Comparison of ENCODE assay signal across 10 cellular contexts in genomic region chr10:109924100-109924499, GRCh38. TPM values are rescaled to one million over a fixed set of nuclear protein-coding genes. Genes with fewer than 3 reads are reported as not detected.
DNase-seq lines count a peak whose midpoint lies in the region; ATAC-seq, FAIRE-seq and TF ChIP-seq lines count a peak whose summit lies in the region.
"Had no signal": no experiment of that assay in that cellular context is flagged by ENCODE, and none has a peak within 500 bp of the region (broad histone marks: within the 10 kb centered on the region; RNA-seq: fewer than 3 reads in every experiment).

No MANE protein-coding gene starts in this region.

- H3K9me3 Mint-ChIP-seq in natural killer cell treated with Interleukin-12 subunit alpha and Interleukin-12 subunit beta and Interleukin-15 and Interleukin-18, amount 100 ng/mL, for 72 hours: no peaks in the 10 kb centered on the region

- H3K36me3 Mint-ChIP-seq in natural killer cell treated with Interleukin-12 subunit alpha and Interleukin-12 subunit beta and Interleukin-15 and Interleukin-18, amount 100 ng/mL, for 72 hours: no peaks in the 10 kb centered on the region

- H3K4me3 ChIP-seq in A673 (ENCODE audit: low read depth, low read length, poor library complexity, severe bottlenecking) (peak overlapping the region; percentile 61), breast epithelium (peak overlapping the region in 2 of 3 donors; percentile 88 to 89)
- peak overlapping the region; percentile 65; the same call in 1 of the 2 replicates for H3K4me3 ChIP-seq in Jurkat, Clone E6-1 (ENCODE audit: low read length)

- peak overlapping the region; percentile 79 for H3K4me3 Mint-ChIP-seq in natural killer cell treated with Interleukin-12 subunit alpha and Interleukin-12 subunit beta and Interleukin-15 and Interleukin-18, amount 100 ng/mL, for 72 hours

- CTCF ChIA-PET in A673 (lab: Charles Lee): no interaction called here

- ATAC-seq in natural killer cell treated with Interleukin-12 subunit alpha and Interleukin-12 subunit beta and Interleukin-15 and Interleukin-18, amount 100 ng/mL, for 72 hours: no peak
- ATAC-seq in left lobe of liver: no peak

- TF ChIP-seq POLR2A in breast epithelium (IDR thresholded peaks at IDR 0.05) (no peak), GM12891 (IDR thresholded peaks at IDR 0.05; ENCODE audit: low read depth, low read length) (no peak)

- intact Hi-C loops in A673 (cut with micrococcal nuclease; ENCODE audit: unreplicated experiment): no loop called here
- intact Hi-C loops in breast epithelium (cut with DNase I; ENCODE audit: low total_unique reads): no loop called here
- intact Hi-C loops in head of caudate nucleus (cut with DNase I): no loop called here

- peaks cover 37 to 48% of the 10 kb centered on the region in 2 donors for H3K4me1 Mint-ChIP-seq in natural killer cell treated with Interleukin-12 subunit alpha and Interleukin-12 subunit beta and Interleukin-15 and Interleukin-18, amount 100 ng/mL, for 72 hours (ENCODE audit: low read depth in 2 of 2)

- no TSS peak for BruUV-seq in A673 (replicated peaks; lab: Mats Ljungman, UMichigan)

- H3K27me3 ChIP-seq in A673 (replicated peaks; ENCODE audit: insufficient read depth, low read depth, low read length, poor library complexity) (no peaks in the 10 kb centered on the region), breast epithelium (no peaks in the 10 kb centered on the region)

- TF ChIP-seq CTCF in A673 (conservative IDR thresholded peaks at IDR 0.05; ENCODE audit: low read depth, low read length) (no peak), breast epithelium (IDR thresholded peaks at IDR 0.05) (no peak)

- FAIRE-seq in GM12891 (lab: Jason Lieb, UNC): no peak

- H3K27ac ChIP-seq in A673 (ENCODE audit: low read depth, low read length, poor library complexity, severe bottlenecking): no peak overlapping the region
- H3K27ac ChIP-seq in breast epithelium: peak overlapping the region; percentile 95 to 97

- DNase-seq in A673 (ENCODE audit: low spot score) (no peak), breast epithelium (ENCODE audit: low spot score in 2 of 2) (no peak), head of caudate nucleus (no peak), GM12891 (ENCODE audit: insufficient read length, low spot score) (no peak), left lobe of liver (ENCODE audit: low spot score) (no peak), mesenteric fat pad (ENCODE audit: low spot score) (no peak)
- DNase-seq in Jurkat, Clone E6-1 (ENCODE audit: low read depth, low spot score): no peak
- no peak for DNase-seq in natural killer cell treated with Interleukin-12 subunit alpha and Interleukin-12 subunit beta and Interleukin-15 and Interleukin-18, amount 100 ng/mL, for 72 hours (ENCODE audit: low spot score)
- DNase-seq: DMS79, NCI-H510A treated with DMSO at 0.1 percent for 48 hours had no signal

- no peaks in the 10 kb centered on the region for H3K27me3 Mint-ChIP-seq in natural killer cell treated with Interleukin-12 subunit alpha and Interleukin-12 subunit beta and Interleukin-15 and Interleukin-18, amount 100 ng/mL, for 72 hours

- peaks cover 10% of the 10 kb centered on the region for H3K4me1 ChIP-seq in A673 (ENCODE audit: insufficient read depth, low read length, poor library complexity, severe bottlenecking)
- H3K4me1 ChIP-seq in breast epithelium: no peaks in the 10 kb centered on the region

- POLR2A ChIA-PET in A673 (lab: Charles Lee; ENCODE audit: low non-redundant PET): no interaction called here

- no peaks in the 10 kb centered on the region for H3K36me3 ChIP-seq in A673 (ENCODE audit: insufficient read depth, low read length, poor library complexity, severe bottlenecking)
- no peaks in the 10 kb centered on the region for H3K36me3 ChIP-seq in breast epithelium

- H3K9me3 ChIP-seq in A673 (ENCODE audit: low read depth, low read length, poor library complexity, severe bottlenecking): no peaks in the 10 kb centered on the region
- no peaks in the 10 kb centered on the region for H3K9me3 ChIP-seq in breast epithelium

- peak overlapping the region; percentile 60 to 88 for H3K27ac Mint-ChIP-seq in natural killer cell treated with Interleukin-12 subunit alpha and Interleukin-12 subunit beta and Interleukin-15 and Interleukin-18, amount 100 ng/mL, for 72 hours

TF ChIP-seq in GM12891, 5 proteins besides CTCF, POLR2A, EP300 and RAD21:
- TF ChIP-seq POLR2AphosphoS5 (IDR thresholded peaks at IDR 0.05; ENCODE audit: low read depth, low read length) (no peak), PAX5 (IDR thresholded peaks at IDR 0.05; ENCODE audit: insufficient read depth, low read length, severe bottlenecking) (no peak), TAF1 (IDR thresholded peaks at IDR 0.05; ENCODE audit: low read depth, low read length) (no peak), POU2F2 (IDR thresholded peaks at IDR 0.05; ENCODE audit: low read depth, low read length) (no peak), SPI1 (IDR thresholded peaks at IDR 0.05; ENCODE audit: low read depth, low read length) (no peak)

RNA-seq across cellular contexts. Expression of gene XPNPEP1, which starts 0.8 kb away (rescaled TPM):
- total RNA-seq in A673 (2021) (65.4 and 72.5 TPM in 2 replicates), breast epithelium (10 to 100 TPM; 61.1 to 89.5 (median 89.0) TPM), left lobe of liver (18.7 TPM), mesenteric fat pad (68.7 TPM)
- 86.1 TPM for polyA plus RNA-seq in Jurkat, Clone E6-1 (2012; ENCODE audit: insufficient read depth, insufficient read length)
- 10 to 100 TPM; 98.8 to 99.9 TPM for total RNA-seq in natural killer cell treated with Interleukin-12 subunit alpha and Interleukin-12 subunit beta and Interleukin-15 and Interleukin-18, amount 100 ng/mL, for 72 hours
- polyA plus RNA-seq in GM12891 (2012; ENCODE audit: low read depth, missing spikeins): 40.8 TPM
